Comparison of ENCODE assay signal across 29 cellular contexts in genomic region chr22:27222178-27222577, GRCh38.
"Had no signal": no experiment of that assay in that cellular context is flagged by ENCODE, and none has a peak within 500 bp of the region (broad histone marks: within the 10 kb centered on the region; RNA-seq: fewer than 3 reads in every experiment).

No MANE protein-coding gene starts in this region.

- H3K27me3 ChIP-seq: neural progenitor cell, ovary, right lobe of liver, sigmoid colon, testis, tibial artery, vagina had no signal

- H3K4me2 ChIP-seq: neural progenitor cell had no signal

- H3K9me3 ChIP-seq: ovary, right lobe of liver, sigmoid colon, suprapubic skin, testis, transverse colon, upper lobe of right lung had no signal

- H3K9ac ChIP-seq: neural progenitor cell, parathyroid adenoma had no signal

- H3K4me1 ChIP-seq: neural progenitor cell, parathyroid adenoma, psoas muscle, right lobe of liver, transverse colon had no signal

- H3K4me3 Mint-ChIP-seq: natural killer cell; nephron; neural progenitor cell; stimulated activated effector memory CD8-positive, alpha-beta T cell treated with anti-CD3 and anti-CD28 coated beads, Interleukin-12 subunit alpha, Interleukin-12 subunit beta, amount 100 ng/mL, for 72 hours; stimulated activated naive CD8-positive, alpha-beta T cell treated with anti-CD3 and anti-CD28 coated beads, Interleukin-15, amount 100 ng/mL, for 72 hours; type B pancreatic cell had no signal

- H3K27ac ChIP-seq: neural progenitor cell, ovary, parathyroid adenoma, psoas muscle, right lobe of liver, suprapubic skin, testis, tibial artery, transverse colon, upper lobe of right lung, vagina had no signal

- DNase-seq: natural killer cell; occipital lobe; ovary; posterior cingulate gyrus; psoas muscle; right cardiac atrium; right lobe of liver; sigmoid colon; small intestine; stimulated activated CD4-positive, alpha-beta T cell treated with anti-CD3 and anti-CD28 coated beads, Interleukin-15, amount 100 ng/mL, for 24 hours; stimulated activated CD4-positive, alpha-beta T cell treated with anti-CD3 and anti-CD28 coated beads, Interleukin-2, amount 100 ng/mL, for 24 hours; stimulated activated CD4-positive, alpha-beta T cell treated with anti-CD3 and anti-CD28 coated beads, Interleukin-2, amount 100 ng/mL, for 48 hours; stimulated activated CD4-positive, alpha-beta T cell treated with anti-CD3 and anti-CD28 coated beads, Interleukin-4, amount 100 ng/mL, for 24 hours; stimulated activated naive CD4-positive, alpha-beta T cell; stimulated activated naive CD8-positive, alpha-beta T cell treated with anti-CD3 and anti-CD28 coated beads, Interleukin-15, amount 100 ng/mL, for 72 hours; stimulated activated naive CD8-positive, alpha-beta T cell treated with anti-CD3 and anti-CD28 coated beads, Interleukin-15, Interleukin-2, amounts not matched to agents 100 U/mL and 50 U/mL, for 24 hours; substantia nigra; testis; tibial artery; transverse colon; upper lobe of right lung had no signal

- H3K36me3 Mint-ChIP-seq: natural killer cell; neural progenitor cell; stimulated activated effector memory CD8-positive, alpha-beta T cell treated with anti-CD3 and anti-CD28 coated beads, Interleukin-12 subunit alpha, Interleukin-12 subunit beta, amount 100 ng/mL, for 72 hours; type B pancreatic cell had no signal

- H3K79me2 ChIP-seq: parathyroid adenoma had no signal

- H3K9me3 Mint-ChIP-seq: natural killer cell; nephron; neural progenitor cell; stimulated activated effector memory CD8-positive, alpha-beta T cell treated with anti-CD3 and anti-CD28 coated beads, Interleukin-12 subunit alpha, Interleukin-12 subunit beta, amount 100 ng/mL, for 72 hours; stimulated activated naive CD8-positive, alpha-beta T cell treated with anti-CD3 and anti-CD28 coated beads, Interleukin-15, amount 100 ng/mL, for 72 hours had no signal

- H3K36me3 ChIP-seq: neural progenitor cell, ovary, right lobe of liver, sigmoid colon, suprapubic skin, tibial artery, transverse colon, upper lobe of right lung, vagina had no signal

- FAIRE-seq: small intestine had no signal

- ATAC-seq: natural killer cell; psoas muscle; right cardiac atrium; right lobe of liver; stimulated activated effector memory CD8-positive, alpha-beta T cell treated with anti-CD3 and anti-CD28 coated beads, Interleukin-12 subunit alpha, Interleukin-12 subunit beta, amount 100 ng/mL, for 72 hours; stimulated activated naive CD8-positive, alpha-beta T cell treated with anti-CD3 and anti-CD28 coated beads, Interleukin-15, amount 100 ng/mL, for 72 hours; stimulated activated naive CD8-positive, alpha-beta T cell treated with anti-CD3 and anti-CD28 coated beads, Interleukin-15, Interleukin-2, amounts not matched to agents 100 U/mL and 50 U/mL, for 24 hours; upper lobe of right lung had no signal

- H3K4me1 Mint-ChIP-seq: natural killer cell; stimulated activated effector memory CD8-positive, alpha-beta T cell treated with anti-CD3 and anti-CD28 coated beads, Interleukin-12 subunit alpha, Interleukin-12 subunit beta, amount 100 ng/mL, for 72 hours; stimulated activated naive CD8-positive, alpha-beta T cell treated with anti-CD3 and anti-CD28 coated beads, Interleukin-15, amount 100 ng/mL, for 72 hours had no signal

- H3K4me3 ChIP-seq: neural progenitor cell, ovary, psoas muscle, right lobe of liver, sigmoid colon, suprapubic skin, testis, tibial artery, transverse colon, upper lobe of right lung, vagina had no signal

- H3K27ac Mint-ChIP-seq: natural killer cell; nephron; neural progenitor cell; progenitor cell of endocrine pancreas; stimulated activated effector memory CD8-positive, alpha-beta T cell treated with anti-CD3 and anti-CD28 coated beads, Interleukin-12 subunit alpha, Interleukin-12 subunit beta, amount 100 ng/mL, for 72 hours; stimulated activated naive CD8-positive, alpha-beta T cell treated with anti-CD3 and anti-CD28 coated beads, Interleukin-15, amount 100 ng/mL, for 72 hours; type B pancreatic cell had no signal

- H2AFZ ChIP-seq: neural progenitor cell, parathyroid adenoma had no signal
